18 cellular contexts compared by ENCODE assay signal in the genomic region with DNA sequence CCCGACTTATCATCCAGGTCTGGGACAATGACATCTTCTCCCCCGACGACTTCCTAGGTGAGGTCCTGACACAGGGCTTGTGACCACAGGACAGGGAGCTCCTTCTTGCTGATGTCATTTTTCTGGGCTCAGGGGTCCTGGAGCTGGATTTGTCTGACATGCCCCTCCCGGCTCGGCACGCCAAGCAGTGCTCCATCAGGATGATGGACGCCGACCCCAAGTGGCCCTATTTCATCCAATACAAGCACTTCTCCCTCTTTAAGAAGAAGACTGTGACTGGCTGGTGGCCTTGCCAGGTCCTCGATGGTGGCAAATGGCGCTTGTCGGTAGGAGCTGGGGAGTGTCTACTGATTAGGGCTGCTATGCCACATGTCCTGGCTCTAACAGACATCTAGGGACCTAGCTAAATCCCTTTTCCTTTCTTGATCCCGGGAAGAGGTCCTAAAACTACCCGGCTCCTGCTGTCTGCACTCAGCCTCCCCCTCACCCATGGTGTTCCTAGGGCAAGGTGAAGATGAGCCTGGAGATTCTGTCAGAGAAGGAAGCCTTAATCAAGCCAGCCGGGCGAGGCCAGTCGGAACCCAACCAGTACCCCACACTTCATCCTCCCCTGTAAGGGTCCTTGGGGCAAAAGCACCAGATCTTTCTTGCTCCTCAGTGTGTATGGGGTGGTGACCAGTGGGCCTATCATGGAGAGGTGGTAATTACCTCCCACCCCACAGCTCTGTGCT. TPM values are rescaled to one million over a fixed set of nuclear protein-coding genes. Genes with fewer than 3 reads are reported as not detected.
DNase-seq lines count a peak whose midpoint lies in the region; ATAC-seq and TF ChIP-seq lines count a peak whose summit lies in the region.
"Had no signal": no experiment of that assay in that cellular context is flagged by ENCODE, and none has a peak within 500 bp of the region (broad histone marks: within the 10 kb centered on the region; RNA-seq: fewer than 3 reads in every experiment).

No MANE protein-coding gene starts in this region.

- RAD21 ChIA-PET in HCT116 (lab: Charles Lee; ENCODE audit: low non-redundant PET in 1 of 2, low total read pairs in 2 of 2, uncharacterized antibody in 2 of 2, unreplicated experiment in 2 of 2), result interaction anchor here in 1 of 2 experiments (0.5 kb wide), 1 partner anchor 14 kb away, joined by 4 read pairs; no protein-coding TSS in a partner anchor

- H3K4me1 ChIP-seq in HCT116 (ENCODE audit: control insufficient read depth in 1 of 2, insufficient read depth in 2 of 2, low read length in 2 of 2), result no peaks in the 10 kb centered on the region
- no peaks in the 10 kb centered on the region for H3K4me1 ChIP-seq in SK-N-SH (ENCODE audit: control insufficient read depth in 1 of 2, insufficient read depth in 2 of 2, low read depth in 1 of 2, low read length in 1 of 2)

- DNase-seq in activated T-cell treated with anti-CD3 and anti-CD28 coated beads, Interleukin-2, amount 50 U/mL, for 24 hours, result peak; percentile 9
- no peak for DNase-seq in activated T-cell treated with anti-CD3 and anti-CD28 coated beads, Interleukin-2, amount 50 U/mL, for 4 hours
- no peak for DNase-seq in HCT116 (ENCODE audit: low read depth, low spot score)
- peak; percentile 58 for DNase-seq in coronary artery (ENCODE audit: low spot score)
- peak; percentile 32 for DNase-seq in posterior vena cava (ENCODE audit: low spot score)
- DNase-seq in SK-N-SH, result no peak
- DNase-seq in activated naive CD4-positive, alpha-beta T cell treated with anti-CD3 and anti-CD28 coated beads for 36 hours, result no peak
- DNase-seq: 8988T; CD4-positive, alpha-beta memory T cell; DMS153; DMS79; GDM1; H9; IMR-90 had no signal

- POLR2A ChIA-PET in HCT116 (lab: Charles Lee), result no interaction called here
- POLR2A ChIA-PET in SK-N-SH (lab: Yijun Ruan, JAX), result no interaction called here

- peaks cover 16 to 19% of the 10 kb centered on the region in 2 experiments; a peak in 3 of 4 replicates for H3K36me3 ChIP-seq in HCT116 (ENCODE audit: control insufficient read depth in 1 of 2, insufficient read depth in 2 of 2, low read length in 2 of 2)
- peaks cover 15 to 29% of the 10 kb centered on the region in 2 experiments for H3K36me3 ChIP-seq in SK-N-SH (replicated peaks in 1 of 2; ENCODE audit: control insufficient read depth in 1 of 2, insufficient read depth in 2 of 2, low read length in 1 of 2)

- H3K27ac Mint-ChIP-seq in activated T-cell treated with anti-CD3 and anti-CD28 coated beads, Interleukin-2, amount 50 U/mL, for 24 hours, result no peak overlapping the region
- H3K27ac Mint-ChIP-seq in activated naive CD4-positive, alpha-beta T cell treated with anti-CD3 and anti-CD28 coated beads for 36 hours, result no peak overlapping the region

- WGBS in SK-N-SH (ENCODE audit: low lambda C conversion rate), result 83% methylated on average over 8 of the region's 16 CpGs

- CTCF ChIA-PET in HCT116 (lab: Charles Lee), result no interaction called here
- CTCF ChIA-PET in SK-N-SH (lab: Yijun Ruan, JAX), result interaction anchor here (1.7 kb wide), 1 partner anchor 11 kb away, joined by 8 read pairs; no protein-coding TSS in a partner anchor
- CTCF ChIA-PET in activated naive CD4-positive, alpha-beta T cell treated with anti-CD3 and anti-CD28 coated beads for 36 hours (lab: Charles Lee), result no interaction called here

- intact Hi-C loops in HCT116 (cut with micrococcal nuclease), result no loop called here
- intact Hi-C loops in posterior vena cava (cut with DNase I), result no loop called here
- intact Hi-C loops in activated naive CD4-positive, alpha-beta T cell treated with anti-CD3 and anti-CD28 coated beads for 36 hours (cut with micrococcal nuclease), result no loop called here

- TF ChIP-seq CTCF in HCT116 (IDR thresholded peaks at IDR 0.05 in 2 of 3, conservative IDR thresholded peaks at IDR 0.05 in 1 of 3; ENCODE audit: borderline replicate concordance in 1 of 3, insufficient read depth in 1 of 3, low read depth in 2 of 3, low read length in 2 of 3) (no peak), coronary artery (IDR thresholded peaks at IDR 0.05) (no peak), SK-N-SH (IDR thresholded peaks at IDR 0.05) (no peak)

- H3K9ac ChIP-seq in HCT116 (ENCODE audit: low read length) (no peak overlapping the region), SK-N-SH (no peak overlapping the region)
- H3K9ac ChIP-seq: BLaER1 had no signal

- TF ChIP-seq RAD21 in HCT116 (IDR thresholded peaks at IDR 0.05; ENCODE audit: low read depth), result no peak
- TF ChIP-seq RAD21 in SK-N-SH (IDR thresholded peaks at IDR 0.05; ENCODE audit: low read length), result no peak

- H3K4me3 ChIP-seq in HCT116 (replicated peaks in 1 of 2; ENCODE audit: low read depth in 1 of 2, low read length in 2 of 2) (no peak overlapping the region), coronary artery (no peak overlapping the region), SK-N-SH (ENCODE audit: low read depth in 2 of 2, low read length in 1 of 2) (no peak overlapping the region)
- H3K4me3 ChIP-seq: BLaER1 had no signal

- no peak for TF ChIP-seq POLR2A in HCT116 (IDR thresholded peaks at IDR 0.05; ENCODE audit: borderline replicate concordance, extremely low read depth, insufficient read depth, insufficient read length)

- H3K79me2 ChIP-seq in HCT116 (ENCODE audit: insufficient read depth, low read length), result no peaks in the 10 kb centered on the region
- no peaks in the 10 kb centered on the region for H3K79me2 ChIP-seq in SK-N-SH (ENCODE audit: insufficient read depth)

- no peak for TF ChIP-seq EP300 in SK-N-SH (IDR thresholded peaks at IDR 0.05; ENCODE audit: borderline replicate concordance in 1 of 2, low read depth in 1 of 2, low read length in 1 of 2)

- no peak overlapping the region for H3K4me3 Mint-ChIP-seq in activated T-cell treated with anti-CD3 and anti-CD28 coated beads, Interleukin-2, amount 50 U/mL, for 24 hours
- no peak overlapping the region for H3K4me3 Mint-ChIP-seq in activated T-cell treated with anti-CD3 and anti-CD28 coated beads, Interleukin-2, amount 50 U/mL, for 4 hours
- no peak overlapping the region for H3K4me3 Mint-ChIP-seq in activated naive CD4-positive, alpha-beta T cell treated with anti-CD3 and anti-CD28 coated beads for 36 hours
- H3K4me3 Mint-ChIP-seq: CD14-positive monocyte; CD4-positive, alpha-beta memory T cell; H9 had no signal

- H3K27me3 ChIP-seq in HCT116 (ENCODE audit: insufficient read depth, low read length) (no peaks in the 10 kb centered on the region), SK-N-SH (ENCODE audit: insufficient read depth) (no peaks in the 10 kb centered on the region)
- H3K27me3 ChIP-seq: BLaER1 had no signal

- no peaks in the 10 kb centered on the region for H3K27me3 Mint-ChIP-seq in activated T-cell treated with anti-CD3 and anti-CD28 coated beads, Interleukin-2, amount 50 U/mL, for 24 hours
- H3K27me3 Mint-ChIP-seq in activated T-cell treated with anti-CD3 and anti-CD28 coated beads, Interleukin-2, amount 50 U/mL, for 4 hours (ENCODE audit: low read depth), result no peaks in the 10 kb centered on the region
- H3K27me3 Mint-ChIP-seq in activated naive CD4-positive, alpha-beta T cell treated with anti-CD3 and anti-CD28 coated beads for 36 hours (ENCODE audit: low read depth), result no peaks in the 10 kb centered on the region
- H3K27me3 Mint-ChIP-seq: CD4-positive, alpha-beta memory T cell had no signal

- no peaks in the 10 kb centered on the region for H3K4me1 Mint-ChIP-seq in activated T-cell treated with anti-CD3 and anti-CD28 coated beads, Interleukin-2, amount 50 U/mL, for 24 hours (ENCODE audit: low read depth)
- no peaks in the 10 kb centered on the region for H3K4me1 Mint-ChIP-seq in activated T-cell treated with anti-CD3 and anti-CD28 coated beads, Interleukin-2, amount 50 U/mL, for 4 hours (ENCODE audit: low read depth)
- no peaks in the 10 kb centered on the region for H3K4me1 Mint-ChIP-seq in activated naive CD4-positive, alpha-beta T cell treated with anti-CD3 and anti-CD28 coated beads for 36 hours (ENCODE audit: low read depth)
- H3K4me1 Mint-ChIP-seq: CD14-positive monocyte, H9 had no signal

- H3F3A ChIP-seq in SK-N-SH (replicated peaks; ENCODE audit: insufficient read depth), result no peaks in the 10 kb centered on the region

- H3K9me2 ChIP-seq in HCT116 (ENCODE audit: insufficient read depth), result no peaks in the 10 kb centered on the region
- no peaks in the 10 kb centered on the region for H3K9me2 ChIP-seq in SK-N-SH

- H2AFZ ChIP-seq in HCT116 (ENCODE audit: low read depth, low read length, poor library complexity, severe bottlenecking), result no peak overlapping the region
- H2AFZ ChIP-seq in SK-N-SH (ENCODE audit: low read depth), result no peak overlapping the region

- H3K9me3 ChIP-seq in HCT116 (ENCODE audit: control insufficient read depth in 1 of 2, insufficient read depth in 1 of 2, low read depth in 1 of 2, low read length in 2 of 2) (no peaks in the 10 kb centered on the region), SK-N-SH (no peaks in the 10 kb centered on the region)
- H3K9me3 ChIP-seq: BLaER1 had no signal

- H3K4me2 ChIP-seq in HCT116 (ENCODE audit: low read length) (no peak overlapping the region), SK-N-SH (no peak overlapping the region)
- H3K4me2 ChIP-seq: BLaER1 had no signal

- no peaks in the 10 kb centered on the region for H3K9me3 Mint-ChIP-seq in activated T-cell treated with anti-CD3 and anti-CD28 coated beads, Interleukin-2, amount 50 U/mL, for 24 hours
- no peaks in the 10 kb centered on the region for H3K9me3 Mint-ChIP-seq in activated T-cell treated with anti-CD3 and anti-CD28 coated beads, Interleukin-2, amount 50 U/mL, for 4 hours
- H3K9me3 Mint-ChIP-seq in activated naive CD4-positive, alpha-beta T cell treated with anti-CD3 and anti-CD28 coated beads for 36 hours, result no peaks in the 10 kb centered on the region
- H3K9me3 Mint-ChIP-seq: CD14-positive monocyte; CD4-positive, alpha-beta memory T cell; H9 had no signal

- peaks cover 48% of the 10 kb centered on the region for H3K36me3 Mint-ChIP-seq in activated T-cell treated with anti-CD3 and anti-CD28 coated beads, Interleukin-2, amount 50 U/mL, for 24 hours (ENCODE audit: low read depth)
- H3K36me3 Mint-ChIP-seq in activated T-cell treated with anti-CD3 and anti-CD28 coated beads, Interleukin-2, amount 50 U/mL, for 4 hours (ENCODE audit: insufficient read depth), result peaks cover 16% of the 10 kb centered on the region
- H3K36me3 Mint-ChIP-seq in activated naive CD4-positive, alpha-beta T cell treated with anti-CD3 and anti-CD28 coated beads for 36 hours (ENCODE audit: low read depth), result peaks cover 10% of the 10 kb centered on the region

- no peaks in the 10 kb centered on the region for H4K20me1 ChIP-seq in HCT116 (ENCODE audit: insufficient read depth)
- no peaks in the 10 kb centered on the region for H4K20me1 ChIP-seq in SK-N-SH (ENCODE audit: insufficient read depth)
- H4K20me1 ChIP-seq: BLaER1 had no signal

- TSS peak; percentile 22 for BruUV-seq in HCT116 (replicated peaks; lab: Mats Ljungman, UMichigan)

- ATAC-seq in activated T-cell treated with anti-CD3 and anti-CD28 coated beads, Interleukin-2, amount 50 U/mL, for 4 hours, result no peak
- ATAC-seq in HCT116, result no peak
- ATAC-seq in HG03432 (IDR thresholded peaks at IDR 0.05; ENCODE audit: unreplicated experiment), result no peak

- H3K27ac ChIP-seq in HCT116 (ENCODE audit: low read depth, low read length) (no peak overlapping the region), coronary artery (no peak overlapping the region), SK-N-SH (ENCODE audit: low read depth in 2 of 2, low read length in 1 of 2) (no peak overlapping the region)
- H3K27ac ChIP-seq: BLaER1, HL-60 had no signal

RNA-seq across cellular contexts. Expression of a gene that starts 36.7 kb away (rescaled TPM):
- 1 to 10 TPM; 7.0 to 9.1 (median 8.6) TPM for total RNA-seq in activated T-cell treated with anti-CD3 and anti-CD28 coated beads, Interleukin-2, amount 50 U/mL, for 4 hours
- total RNA-seq in HCT116 (2021; ENCODE audit: unreplicated experiment), result 15.2 TPM
- polyA plus RNA-seq in HCT116 (2012), result 12.1 and 14.6 TPM in 2 replicates
- total RNA-seq in posterior vena cava, result 10 to 100 TPM in 1 of 2 donors, 1 to 10 TPM in 1; 9.0 to 14.5 TPM
- 17.7 and 21.9 TPM in 2 replicates for polyA plus RNA-seq in SK-N-SH (2012; rRNA removed)
- polyA plus RNA-seq in SK-N-SH (2012; cell fraction: cytosol; rRNA removed), result 15.2 and 18.0 TPM in 2 replicates
- 10.8 and 21.8 TPM in 2 replicates for polyA plus RNA-seq in SK-N-SH (2012; cell fraction: nucleus; rRNA removed)
- 1 to 10 TPM; 4.0 to 4.8 TPM for total RNA-seq in activated naive CD4-positive, alpha-beta T cell treated with anti-CD3 and anti-CD28 coated beads for 36 hours

RNA-seq across cellular contexts. Expression of a gene that starts 57.5 kb away (rescaled TPM):
- total RNA-seq in activated T-cell treated with anti-CD3 and anti-CD28 coated beads, Interleukin-2, amount 50 U/mL, for 4 hours, result 1 to 10 TPM; 6.3 to 6.9 (median 6.4) TPM
- total RNA-seq in HCT116 (2021; ENCODE audit: unreplicated experiment) (7.9 TPM), posterior vena cava (1 to 10 TPM; 3.4 to 4.0 TPM)
- polyA plus RNA-seq in HCT116 (2012), result 8.6 and 10.2 TPM in 2 replicates
- 5.5 TPM in 2 replicates for polyA plus RNA-seq in SK-N-SH (2012; rRNA removed)
- 2.9 and 3.9 TPM in 2 replicates for polyA plus RNA-seq in SK-N-SH (2012; cell fraction: cytosol; rRNA removed)
- 5.9 and 6.8 TPM in 2 replicates for polyA plus RNA-seq in SK-N-SH (2012; cell fraction: nucleus; rRNA removed)
- 1 to 10 TPM; 5.6 to 6.0 TPM for total RNA-seq in activated naive CD4-positive, alpha-beta T cell treated with anti-CD3 and anti-CD28 coated beads for 36 hours

Comparison
In these comparisons a context has a peak if more than half of its experiments do, and no peak if none do; other contexts are left out.
1. DNase-seq: peak in activated T-cell treated with anti-CD3 and anti-CD28 coated beads, Interleukin-2, amount 50 U/mL, for 24 hours (single experiment), coronary artery (single experiment) and posterior vena cava (single experiment); none in activated T-cell treated with anti-CD3 and anti-CD28 coated beads, Interleukin-2, amount 50 U/mL, for 4 hours (single experiment), HCT116 (single experiment), SK-N-SH (single experiment) and activated naive CD4-positive, alpha-beta T cell treated with anti-CD3 and anti-CD28 coated beads for 36 hours (single experiment).